ENCODE assay signal across 2 cellular contexts in the genomic region with DNA sequence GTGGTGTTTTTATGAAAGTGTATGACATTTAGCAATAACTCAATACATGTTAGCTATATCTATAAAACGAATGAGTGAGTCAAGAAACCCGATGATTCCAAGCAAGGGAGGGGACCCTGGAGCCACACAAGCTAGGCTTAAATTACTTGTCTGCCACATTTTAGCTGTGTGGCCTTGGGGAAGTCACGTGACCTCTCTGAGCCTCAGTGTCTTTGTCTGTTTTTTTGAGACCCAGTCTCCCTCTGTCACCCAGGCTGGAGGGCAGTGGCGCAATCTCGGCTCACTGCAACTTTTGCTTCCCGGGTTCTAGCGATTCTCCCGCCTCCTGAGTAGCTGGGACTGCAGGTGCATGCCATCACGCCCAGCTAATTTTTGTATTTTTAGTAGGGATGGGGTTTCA.
A peak's percentile ranks its signal among the peaks of the same experiment; 100 is the strongest.
TF ChIP-seq lines count a peak whose summit lies in the region.

No MANE protein-coding gene starts in this region.

TF ChIP-seq in IMR-90, 13 proteins besides CTCF, POLR2A, EP300 and RAD21:
- TF ChIP-seq, protein P1, sequence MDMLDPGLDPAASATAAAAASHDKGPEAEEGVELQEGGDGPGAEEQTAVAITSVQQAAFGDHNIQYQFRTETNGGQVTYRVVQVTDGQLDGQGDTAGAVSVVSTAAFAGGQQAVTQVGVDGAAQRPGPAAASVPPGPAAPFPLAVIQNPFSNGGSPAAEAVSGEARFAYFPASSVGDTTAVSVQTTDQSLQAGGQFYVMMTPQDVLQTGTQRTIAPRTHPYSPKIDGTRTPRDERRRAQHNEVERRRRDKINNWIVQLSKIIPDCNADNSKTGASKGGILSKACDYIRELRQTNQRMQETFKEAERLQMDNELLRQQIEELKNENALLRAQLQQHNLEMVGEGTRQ (IDR thresholded peaks at IDR 0.05; ENCODE audit: low read depth, low read length) = peak; percentile 6; the same call in 1 of the 2 replicates
- TF ChIP-seq, protein P2, sequence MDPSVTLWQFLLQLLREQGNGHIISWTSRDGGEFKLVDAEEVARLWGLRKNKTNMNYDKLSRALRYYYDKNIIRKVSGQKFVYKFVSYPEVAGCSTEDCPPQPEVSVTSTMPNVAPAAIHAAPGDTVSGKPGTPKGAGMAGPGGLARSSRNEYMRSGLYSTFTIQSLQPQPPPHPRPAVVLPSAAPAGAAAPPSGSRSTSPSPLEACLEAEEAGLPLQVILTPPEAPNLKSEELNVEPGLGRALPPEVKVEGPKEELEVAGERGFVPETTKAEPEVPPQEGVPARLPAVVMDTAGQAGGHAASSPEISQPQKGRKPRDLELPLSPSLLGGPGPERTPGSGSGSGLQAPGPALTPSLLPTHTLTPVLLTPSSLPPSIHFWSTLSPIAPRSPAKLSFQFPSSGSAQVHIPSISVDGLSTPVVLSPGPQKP (IDR thresholded peaks at IDR 0.05; ENCODE audit: borderline replicate concordance, low read depth, low read length) = no peak

TF ChIP-seq in K562, 482 proteins besides CTCF, POLR2A, EP300 and RAD21:
- TF ChIP-seq ZFP36 (IDR thresholded peaks at IDR 0.05; ENCODE audit: low read depth, low read length, partially characterized antibody) = peak; percentile 32
- TF ChIP-seq, protein P1 (CRISPR knock-in tag; IDR thresholded peaks at IDR 0.05) = peak; percentile 39; the same call in 1 of the 2 replicates
- no peak for TF ChIP-seq BMI1 (IDR thresholded peaks at IDR 0.05; ENCODE audit: low read length)
- no peak for TF ChIP-seq ILF3 (IDR thresholded peaks at IDR 0.05; ENCODE audit: borderline replicate concordance)
- TF ChIP-seq, protein P3, sequence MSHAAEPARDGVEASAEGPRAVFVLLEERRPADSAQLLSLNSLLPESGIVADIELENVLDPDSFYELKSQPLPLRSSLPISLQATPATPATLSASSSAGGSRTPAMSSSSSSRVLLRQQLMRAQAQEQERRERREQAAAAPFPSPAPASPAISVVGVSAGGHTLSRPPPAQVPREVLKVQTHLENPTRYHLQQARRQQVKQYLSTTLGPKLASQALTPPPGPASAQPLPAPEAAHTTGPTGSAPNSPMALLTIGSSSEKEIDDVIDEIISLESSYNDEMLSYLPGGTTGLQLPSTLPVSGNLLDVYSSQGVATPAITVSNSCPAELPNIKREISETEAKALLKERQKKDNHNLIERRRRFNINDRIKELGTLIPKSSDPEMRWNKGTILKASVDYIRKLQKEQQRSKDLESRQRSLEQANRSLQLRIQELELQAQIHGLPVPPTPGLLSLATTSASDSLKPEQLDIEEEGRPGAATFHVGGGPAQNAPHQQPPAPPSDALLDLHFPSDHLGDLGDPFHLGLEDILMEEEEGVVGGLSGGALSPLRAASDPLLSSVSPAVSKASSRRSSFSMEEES (CRISPR knock-in tag; IDR thresholded peaks at IDR 0.05) = peak; percentile 94
- peak; percentile 66; the same call in 1 of the 2 replicates for TF ChIP-seq TOE1 (IDR thresholded peaks at IDR 0.05; ENCODE audit: borderline replicate concordance)
- TF ChIP-seq TOE1 (CRISPR knock-in tag; IDR thresholded peaks at IDR 0.05; ENCODE audit: borderline replicate concordance, low read depth) = no peak
- TF ChIP-seq RAD51 (IDR thresholded peaks at IDR 0.05; ENCODE audit: borderline replicate concordance, low read depth) = peak; percentile 79
- no peak for TF ChIP-seq HNRNPK (IDR thresholded peaks at IDR 0.05; ENCODE audit: low read depth, low read length, poor library complexity, severe bottlenecking)
- peak; percentile 54 for TF ChIP-seq CBFA2T2 (conservative IDR thresholded peaks at IDR 0.05)
TF ChIP-seq in K562: peak in this region for 6.
